ENCODE assay signal across 1 cellular context in the genomic region with DNA sequence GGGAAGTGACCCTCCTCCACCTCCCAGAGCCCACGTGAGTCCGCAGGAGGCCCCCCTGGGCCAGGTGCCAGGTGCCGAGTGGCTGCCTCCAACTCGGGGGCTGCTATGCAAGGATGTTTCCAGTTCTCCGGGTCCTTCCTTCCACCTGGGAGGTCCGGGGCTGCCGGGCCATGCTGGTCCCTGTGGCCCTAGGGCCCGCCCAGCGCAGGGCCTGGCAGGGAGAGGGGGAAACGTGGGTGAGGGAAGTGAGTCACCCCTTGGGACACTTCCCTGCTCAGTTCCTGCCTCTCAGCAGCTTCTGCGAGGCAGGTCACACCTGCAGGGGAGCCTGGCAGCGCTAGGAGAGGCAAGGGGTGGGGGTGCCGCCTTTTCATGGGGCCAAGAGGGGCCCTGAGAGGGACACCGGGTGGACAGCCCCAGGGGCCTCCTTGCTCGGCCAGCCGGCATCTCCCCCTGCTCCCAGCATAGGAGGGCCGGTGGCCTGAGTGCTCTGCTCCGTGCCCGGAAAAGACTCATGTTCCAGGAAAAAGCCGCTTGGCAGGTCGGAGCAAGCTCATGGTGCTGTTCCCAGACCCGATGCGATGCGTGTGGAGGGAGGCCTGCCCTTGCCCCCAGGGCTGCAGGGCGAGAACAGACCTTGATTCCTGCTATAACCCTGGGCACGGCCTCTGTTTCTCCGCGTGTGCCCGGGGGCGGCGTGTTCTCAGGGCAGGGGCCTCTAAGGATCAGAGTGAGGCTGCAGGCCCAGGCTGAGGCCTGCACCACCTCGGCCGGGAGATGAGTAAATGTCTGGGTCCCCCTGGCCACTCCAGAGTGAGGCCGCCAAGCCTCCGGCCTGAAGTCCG.
TF ChIP-seq lines count a peak whose summit lies in the region.

No MANE protein-coding gene starts in this region.

TF ChIP-seq in GM23338, 12 proteins besides CTCF, POLR2A, EP300 and RAD21 (continued from another document):
- TF ChIP-seq, protein P1, sequence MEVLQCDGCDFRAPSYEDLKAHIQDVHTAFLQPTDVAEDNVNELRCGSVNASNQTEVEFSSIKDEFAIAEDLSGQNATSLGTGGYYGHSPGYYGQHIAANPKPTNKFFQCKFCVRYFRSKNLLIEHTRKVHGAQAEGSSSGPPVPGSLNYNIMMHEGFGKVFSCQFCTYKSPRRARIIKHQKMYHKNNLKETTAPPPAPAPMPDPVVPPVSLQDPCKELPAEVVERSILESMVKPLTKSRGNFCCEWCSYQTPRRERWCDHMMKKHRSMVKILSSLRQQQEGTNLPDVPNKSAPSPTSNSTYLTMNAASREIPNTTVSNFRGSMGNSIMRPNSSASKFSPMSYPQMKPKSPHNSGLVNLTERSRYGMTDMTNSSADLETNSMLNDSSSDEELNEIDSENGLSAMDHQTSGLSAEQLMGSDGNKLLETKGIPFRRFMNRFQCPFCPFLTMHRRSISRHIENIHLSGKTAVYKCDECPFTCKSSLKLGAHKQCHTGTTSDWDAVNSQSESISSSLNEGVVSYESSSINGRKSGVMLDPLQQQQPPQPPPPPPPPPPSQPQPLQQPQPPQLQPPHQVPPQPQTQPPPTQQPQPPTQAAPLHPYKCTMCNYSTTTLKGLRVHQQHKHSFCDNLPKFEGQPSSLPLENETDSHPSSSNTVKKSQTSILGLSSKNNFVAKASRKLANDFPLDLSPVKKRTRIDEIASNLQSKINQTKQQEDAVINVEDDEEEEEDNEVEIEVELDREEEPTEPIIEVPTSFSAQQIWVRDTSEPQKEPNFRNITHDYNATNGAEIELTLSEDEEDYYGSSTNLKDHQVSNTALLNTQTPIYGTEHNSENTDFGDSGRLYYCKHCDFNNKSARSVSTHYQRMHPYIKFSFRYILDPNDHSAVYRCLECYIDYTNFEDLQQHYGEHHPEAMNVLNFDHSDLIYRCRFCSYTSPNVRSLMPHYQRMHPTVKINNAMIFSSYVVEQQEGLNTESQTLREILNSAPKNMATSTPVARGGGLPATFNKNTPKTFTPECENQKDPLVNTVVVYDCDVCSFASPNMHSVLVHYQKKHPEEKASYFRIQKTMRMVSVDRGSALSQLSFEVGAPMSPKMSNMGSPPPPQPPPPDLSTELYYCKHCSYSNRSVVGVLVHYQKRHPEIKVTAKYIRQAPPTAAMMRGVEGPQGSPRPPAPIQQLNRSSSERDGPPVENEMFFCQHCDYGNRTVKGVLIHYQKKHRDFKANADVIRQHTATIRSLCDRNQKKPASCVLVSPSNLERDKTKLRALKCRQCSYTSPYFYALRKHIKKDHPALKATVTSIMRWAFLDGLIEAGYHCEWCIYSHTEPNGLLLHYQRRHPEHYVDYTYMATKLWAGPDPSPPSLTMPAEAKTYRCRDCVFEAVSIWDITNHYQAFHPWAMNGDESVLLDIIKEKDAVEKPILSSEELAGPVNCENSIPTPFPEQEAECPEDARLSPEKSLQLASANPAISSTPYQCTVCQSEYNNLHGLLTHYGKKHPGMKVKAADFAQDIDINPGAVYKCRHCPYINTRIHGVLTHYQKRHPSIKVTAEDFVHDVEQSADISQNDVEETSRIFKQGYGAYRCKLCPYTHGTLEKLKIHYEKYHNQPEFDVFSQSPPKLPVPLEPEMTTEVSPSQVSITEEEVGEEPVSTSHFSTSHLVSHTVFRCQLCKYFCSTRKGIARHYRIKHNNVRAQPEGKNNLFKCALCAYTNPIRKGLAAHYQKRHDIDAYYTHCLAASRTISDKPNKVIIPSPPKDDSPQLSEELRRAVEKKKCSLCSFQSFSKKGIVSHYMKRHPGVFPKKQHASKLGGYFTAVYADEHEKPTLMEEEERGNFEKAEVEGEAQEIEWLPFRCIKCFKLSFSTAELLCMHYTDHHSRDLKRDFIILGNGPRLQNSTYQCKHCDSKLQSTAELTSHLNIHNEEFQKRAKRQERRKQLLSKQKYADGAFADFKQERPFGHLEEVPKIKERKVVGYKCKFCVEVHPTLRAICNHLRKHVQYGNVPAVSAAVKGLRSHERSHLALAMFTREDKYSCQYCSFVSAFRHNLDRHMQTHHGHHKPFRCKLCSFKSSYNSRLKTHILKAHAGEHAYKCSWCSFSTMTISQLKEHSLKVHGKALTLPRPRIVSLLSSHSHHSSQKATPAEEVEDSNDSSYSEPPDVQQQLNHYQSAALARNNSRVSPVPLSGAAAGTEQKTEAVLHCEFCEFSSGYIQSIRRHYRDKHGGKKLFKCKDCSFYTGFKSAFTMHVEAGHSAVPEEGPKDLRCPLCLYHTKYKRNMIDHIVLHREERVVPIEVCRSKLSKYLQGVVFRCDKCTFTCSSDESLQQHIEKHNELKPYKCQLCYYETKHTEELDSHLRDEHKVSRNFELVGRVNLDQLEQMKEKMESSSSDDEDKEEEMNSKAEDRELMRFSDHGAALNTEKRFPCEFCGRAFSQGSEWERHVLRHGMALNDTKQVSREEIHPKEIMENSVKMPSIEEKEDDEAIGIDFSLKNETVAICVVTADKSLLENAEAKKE (CRISPR knock-in tag; IDR thresholded peaks at IDR 0.05) = no peak
- TF ChIP-seq, protein P2, sequence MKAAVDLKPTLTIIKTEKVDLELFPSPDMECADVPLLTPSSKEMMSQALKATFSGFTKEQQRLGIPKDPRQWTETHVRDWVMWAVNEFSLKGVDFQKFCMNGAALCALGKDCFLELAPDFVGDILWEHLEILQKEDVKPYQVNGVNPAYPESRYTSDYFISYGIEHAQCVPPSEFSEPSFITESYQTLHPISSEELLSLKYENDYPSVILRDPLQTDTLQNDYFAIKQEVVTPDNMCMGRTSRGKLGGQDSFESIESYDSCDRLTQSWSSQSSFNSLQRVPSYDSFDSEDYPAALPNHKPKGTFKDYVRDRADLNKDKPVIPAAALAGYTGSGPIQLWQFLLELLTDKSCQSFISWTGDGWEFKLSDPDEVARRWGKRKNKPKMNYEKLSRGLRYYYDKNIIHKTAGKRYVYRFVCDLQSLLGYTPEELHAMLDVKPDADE (IDR thresholded peaks at IDR 0.05) = no peak
- TF ChIP-seq, protein P3, sequence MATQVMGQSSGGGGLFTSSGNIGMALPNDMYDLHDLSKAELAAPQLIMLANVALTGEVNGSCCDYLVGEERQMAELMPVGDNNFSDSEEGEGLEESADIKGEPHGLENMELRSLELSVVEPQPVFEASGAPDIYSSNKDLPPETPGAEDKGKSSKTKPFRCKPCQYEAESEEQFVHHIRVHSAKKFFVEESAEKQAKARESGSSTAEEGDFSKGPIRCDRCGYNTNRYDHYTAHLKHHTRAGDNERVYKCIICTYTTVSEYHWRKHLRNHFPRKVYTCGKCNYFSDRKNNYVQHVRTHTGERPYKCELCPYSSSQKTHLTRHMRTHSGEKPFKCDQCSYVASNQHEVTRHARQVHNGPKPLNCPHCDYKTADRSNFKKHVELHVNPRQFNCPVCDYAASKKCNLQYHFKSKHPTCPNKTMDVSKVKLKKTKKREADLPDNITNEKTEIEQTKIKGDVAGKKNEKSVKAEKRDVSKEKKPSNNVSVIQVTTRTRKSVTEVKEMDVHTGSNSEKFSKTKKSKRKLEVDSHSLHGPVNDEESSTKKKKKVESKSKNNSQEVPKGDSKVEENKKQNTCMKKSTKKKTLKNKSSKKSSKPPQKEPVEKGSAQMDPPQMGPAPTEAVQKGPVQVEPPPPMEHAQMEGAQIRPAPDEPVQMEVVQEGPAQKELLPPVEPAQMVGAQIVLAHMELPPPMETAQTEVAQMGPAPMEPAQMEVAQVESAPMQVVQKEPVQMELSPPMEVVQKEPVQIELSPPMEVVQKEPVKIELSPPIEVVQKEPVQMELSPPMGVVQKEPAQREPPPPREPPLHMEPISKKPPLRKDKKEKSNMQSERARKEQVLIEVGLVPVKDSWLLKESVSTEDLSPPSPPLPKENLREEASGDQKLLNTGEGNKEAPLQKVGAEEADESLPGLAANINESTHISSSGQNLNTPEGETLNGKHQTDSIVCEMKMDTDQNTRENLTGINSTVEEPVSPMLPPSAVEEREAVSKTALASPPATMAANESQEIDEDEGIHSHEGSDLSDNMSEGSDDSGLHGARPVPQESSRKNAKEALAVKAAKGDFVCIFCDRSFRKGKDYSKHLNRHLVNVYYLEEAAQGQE (IDR thresholded peaks at IDR 0.05; ENCODE audit: unreplicated experiment) = no peak
- TF ChIP-seq EZH2phosphoT487 (IDR thresholded peaks at IDR 0.05; ENCODE audit: unreplicated experiment) (no peak), ZNF331 (CRISPR knock-in tag; IDR thresholded peaks at IDR 0.05; ENCODE audit: low read depth) (no peak), ZNF114 (CRISPR knock-in tag; IDR thresholded peaks at IDR 0.05) (no peak), EZH2 (IDR thresholded peaks at IDR 0.05; ENCODE audit: low read depth, unreplicated experiment) (no peak)
